In the genomic region with DNA sequence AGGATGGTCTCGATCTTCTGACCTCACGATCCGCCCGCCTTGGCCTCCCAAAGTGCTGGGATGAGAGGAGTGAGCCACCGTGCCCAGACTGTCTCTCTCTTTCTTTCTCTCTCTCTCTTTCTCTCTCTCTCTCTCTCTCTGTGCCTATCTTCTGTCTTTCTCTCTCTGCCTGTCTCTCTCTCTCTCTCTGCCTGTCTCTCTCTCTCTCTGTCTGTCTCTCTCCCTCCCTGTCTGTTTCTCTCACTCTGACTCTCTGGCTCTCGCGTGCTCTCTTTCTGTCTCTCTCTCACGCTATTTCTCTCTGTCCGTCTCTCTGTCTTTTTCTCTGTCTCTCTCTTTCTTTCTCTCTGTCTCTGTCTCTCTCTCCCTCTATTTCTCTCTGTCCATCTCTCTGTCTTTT, we compare ENCODE assay signal across 26 cellular contexts.
DNase-seq lines count a peak whose midpoint lies in the region; ATAC-seq, FAIRE-seq and TF ChIP-seq lines count a peak whose summit lies in the region.
"Had no signal": no experiment of that assay in that cellular context is flagged by ENCODE, and none has a peak within 500 bp of the region (broad histone marks: within the 10 kb centered on the region; RNA-seq: fewer than 3 reads in every experiment).

No MANE protein-coding gene starts in this region.

- TF ChIP-seq POLR2A in A549 (IDR thresholded peaks at IDR 0.05; ENCODE audit: low read length) (no peak), spleen (IDR thresholded peaks at IDR 0.05) (no peak)

- H3K4me3 ChIP-seq in A549 (no peak overlapping the region), choroid plexus epithelial cell (ENCODE audit: low read depth, low read length) (no peak overlapping the region), spleen (no peak overlapping the region)
- H3K4me3 ChIP-seq: BLaER1, HAP-1, MG63 had no signal

- CTCF ChIA-PET in A549 (lab: Yijun Ruan, JAX): no interaction called here

- intact Hi-C loops in spleen (cut with DNase I; ENCODE audit: low total_unique reads): no loop called here

- H3K9me3 ChIP-seq in A549 (no peaks in the 10 kb centered on the region), spleen (peaks cover 6 to 100% (median 89%) of the 10 kb centered on the region in 8 donors)
- H3K9me3 ChIP-seq: MG63 had no signal

- peaks cover 44% of the 10 kb centered on the region for H3K27me3 Mint-ChIP-seq in glutamatergic neuron (ENCODE audit: unreplicated experiment)
- H3K27me3 Mint-ChIP-seq: CD4-positive, CD25-positive, alpha-beta regulatory T cell had no signal

- WGBS in A549 (ENCODE audit: missing lambda C conversion rate): 51% methylated on average over 9 of the region's 9 CpGs
- WGBS in spleen, 5 donors: 89 to 93% (median 92%) methylated on average over 9 of the region's 9 CpGs

- H3K4me1 Mint-ChIP-seq in glutamatergic neuron (ENCODE audit: low read depth, unreplicated experiment): no peaks in the 10 kb centered on the region

- H3K4me3 Mint-ChIP-seq in glutamatergic neuron (ENCODE audit: unreplicated experiment): no peak overlapping the region
- H3K4me3 Mint-ChIP-seq: CD4-positive, CD25-positive, alpha-beta regulatory T cell had no signal

- H3K27ac ChIP-seq in A549 (no peak overlapping the region), spleen (no peak overlapping the region)
- H3K27ac ChIP-seq: 22Rv1, BLaER1, RWPE1 had no signal

- H3K4me2 ChIP-seq in A549: peak overlapping the region; percentile 28; the same call in 1 of the 3 replicates
- H3K4me2 ChIP-seq: BLaER1 had no signal

- POLR2A ChIA-PET in A549 (lab: Yijun Ruan, JAX): no interaction called here

- FAIRE-seq in A549 (lab: Jason Lieb, UNC): no peak

- H3K27me3 ChIP-seq in spleen (replicated peaks in 1 of 7): no peaks in the 10 kb centered on the region
- H3K27me3 ChIP-seq: BLaER1, MG63 had no signal

- no peak for TF ChIP-seq RAD21 in A549 (conservative IDR thresholded peaks at IDR 0.05 in 1 of 2, IDR thresholded peaks at IDR 0.05 in 1 of 2)

- no peak for DNase-seq in A549 (ENCODE audit: low read depth in 1 of 2, low spot score in 1 of 2)
- DNase-seq in choroid plexus epithelial cell (ENCODE audit: low read depth): peak; percentile 2
- DNase-seq in glutamatergic neuron: no peak
- DNase-seq in spleen: peak; percentile 49
- no peak for DNase-seq in NK-92 (lab: John Stamatoyannopoulos, UW; ENCODE audit: unreplicated experiment)
- no peak for DNase-seq in left lobe of liver (ENCODE audit: low spot score)
- DNase-seq in NOMO-1 treated with DMSO at 0.1 percent for 48 hours (lab: John Stamatoyannopoulos, UW; ENCODE audit: unreplicated experiment): no peak
- no peak for DNase-seq in T-helper 2 cell
- DNase-seq: ACHN; CD4-positive, CD25-positive, alpha-beta regulatory T cell; DMS153; GOT3; IMR-90; KG1; MG63; NCI-H1105 treated with DMSO at 0.1 percent for 48 hours; NCI-H146; NCI-H2029; NCI-H446; NCI-H526; NCI-H82; SHP77 had no signal

- H3K27ac Mint-ChIP-seq in glutamatergic neuron (ENCODE audit: unreplicated experiment): peak overlapping the region; percentile 2
- H3K27ac Mint-ChIP-seq: CD4-positive, CD25-positive, alpha-beta regulatory T cell had no signal

- peaks cover 78% of the 10 kb centered on the region for H3K9me3 Mint-ChIP-seq in glutamatergic neuron (ENCODE audit: unreplicated experiment)

- H3K4me1 ChIP-seq in A549 (no peaks in the 10 kb centered on the region), spleen (no peaks in the 10 kb centered on the region)
- H3K4me1 ChIP-seq: BLaER1, HAP-1 had no signal

- TF ChIP-seq EP300 in A549 (IDR thresholded peaks at IDR 0.05): no peak

- TF ChIP-seq CTCF in A549 (IDR thresholded peaks at IDR 0.05) (no peak), choroid plexus epithelial cell (conservative IDR thresholded peaks at IDR 0.05; ENCODE audit: low read depth, low read length) (no peak), glutamatergic neuron (IDR thresholded peaks at IDR 0.05; ENCODE audit: partially characterized antibody, unreplicated experiment) (no peak), spleen (IDR thresholded peaks at IDR 0.05 in 8 of 11, conservative IDR thresholded peaks at IDR 0.05 in 3 of 11) (no peak)

- no peaks in the 10 kb centered on the region for H3K36me3 ChIP-seq in spleen
- H3K36me3 ChIP-seq: BLaER1, HAP-1, MG63 had no signal

- ATAC-seq in A549: no peak
- no peak for ATAC-seq in left lobe of liver

- peaks cover 40% of the 10 kb centered on the region for H3K36me3 Mint-ChIP-seq in glutamatergic neuron (ENCODE audit: unreplicated experiment)

TF ChIP-seq in A549, 52 proteins besides CTCF, POLR2A, EP300 and RAD21:
- no peak for TF ChIP-seq ZC3H11A (IDR thresholded peaks at IDR 0.05)
- no peak for TF ChIP-seq RNF2 (IDR thresholded peaks at IDR 0.05; ENCODE audit: borderline replicate concordance, low read depth)
- TF ChIP-seq KDM1A (IDR thresholded peaks at IDR 0.05; ENCODE audit: low read depth): no peak
- TF ChIP-seq JUN (IDR thresholded peaks at IDR 0.05): no peak
- TF ChIP-seq MYC (IDR thresholded peaks at IDR 0.05; ENCODE audit: borderline replicate concordance, low read length): no peak
- no peak for TF ChIP-seq POLR2AphosphoS2 (conservative IDR thresholded peaks at IDR 0.05; ENCODE audit: low read length)
- no peak for TF ChIP-seq CEBPB (IDR thresholded peaks at IDR 0.05)
- no peak for TF ChIP-seq CBX2 (IDR thresholded peaks at IDR 0.05; ENCODE audit: borderline replicate concordance, low read depth)
- TF ChIP-seq, protein P1, sequence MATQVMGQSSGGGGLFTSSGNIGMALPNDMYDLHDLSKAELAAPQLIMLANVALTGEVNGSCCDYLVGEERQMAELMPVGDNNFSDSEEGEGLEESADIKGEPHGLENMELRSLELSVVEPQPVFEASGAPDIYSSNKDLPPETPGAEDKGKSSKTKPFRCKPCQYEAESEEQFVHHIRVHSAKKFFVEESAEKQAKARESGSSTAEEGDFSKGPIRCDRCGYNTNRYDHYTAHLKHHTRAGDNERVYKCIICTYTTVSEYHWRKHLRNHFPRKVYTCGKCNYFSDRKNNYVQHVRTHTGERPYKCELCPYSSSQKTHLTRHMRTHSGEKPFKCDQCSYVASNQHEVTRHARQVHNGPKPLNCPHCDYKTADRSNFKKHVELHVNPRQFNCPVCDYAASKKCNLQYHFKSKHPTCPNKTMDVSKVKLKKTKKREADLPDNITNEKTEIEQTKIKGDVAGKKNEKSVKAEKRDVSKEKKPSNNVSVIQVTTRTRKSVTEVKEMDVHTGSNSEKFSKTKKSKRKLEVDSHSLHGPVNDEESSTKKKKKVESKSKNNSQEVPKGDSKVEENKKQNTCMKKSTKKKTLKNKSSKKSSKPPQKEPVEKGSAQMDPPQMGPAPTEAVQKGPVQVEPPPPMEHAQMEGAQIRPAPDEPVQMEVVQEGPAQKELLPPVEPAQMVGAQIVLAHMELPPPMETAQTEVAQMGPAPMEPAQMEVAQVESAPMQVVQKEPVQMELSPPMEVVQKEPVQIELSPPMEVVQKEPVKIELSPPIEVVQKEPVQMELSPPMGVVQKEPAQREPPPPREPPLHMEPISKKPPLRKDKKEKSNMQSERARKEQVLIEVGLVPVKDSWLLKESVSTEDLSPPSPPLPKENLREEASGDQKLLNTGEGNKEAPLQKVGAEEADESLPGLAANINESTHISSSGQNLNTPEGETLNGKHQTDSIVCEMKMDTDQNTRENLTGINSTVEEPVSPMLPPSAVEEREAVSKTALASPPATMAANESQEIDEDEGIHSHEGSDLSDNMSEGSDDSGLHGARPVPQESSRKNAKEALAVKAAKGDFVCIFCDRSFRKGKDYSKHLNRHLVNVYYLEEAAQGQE (IDR thresholded peaks at IDR 0.05): no peak

Comparison
In these comparisons a context has a peak if more than half of its experiments do, and no peak if none do; other contexts are left out.
1. DNase-seq: peak in choroid plexus epithelial cell (single experiment) and spleen (single experiment); none in A549 (0 of 2), glutamatergic neuron (single experiment), NK-92 (single experiment), left lobe of liver (single experiment), NOMO-1 treated with DMSO at 0.1 percent for 48 hours (single experiment) and T-helper 2 cell (0 of 5).